ENCODE assay signal across 8 cellular contexts in genomic region chr1:1291611-1292441, GRCh38. TPM values are rescaled to one million over a fixed set of nuclear protein-coding genes. Genes with fewer than 3 reads are reported as not detected.
DNase-seq lines count a peak whose midpoint lies in the region; ATAC-seq, FAIRE-seq and TF ChIP-seq lines count a peak whose summit lies in the region.

No MANE protein-coding gene starts in this region.

- POLR2A ChIA-PET in OCI-LY7 (lab: Charles Lee), result no interaction called here

- no peak for ATAC-seq in GM19324 (IDR thresholded peaks at IDR 0.05; ENCODE audit: low FRiP score, unreplicated experiment)

- H3K27me3 ChIP-seq in fibroblast of lung (ENCODE audit: control insufficient read depth, insufficient read depth, low read length), result no peaks in the 10 kb centered on the region

- TF ChIP-seq CTCF in OCI-LY7 (conservative IDR thresholded peaks at IDR 0.05; ENCODE audit: low read length), result peak; percentile 85
- peak; percentile 37 to 57 for TF ChIP-seq CTCF in fibroblast of lung (conservative IDR thresholded peaks at IDR 0.05 in 1 of 2, IDR thresholded peaks at IDR 0.05 in 1 of 2; ENCODE audit: low read depth in 1 of 2, low read length in 2 of 2)

- H3K9me2 ChIP-seq in OCI-LY7 (ENCODE audit: insufficient read depth, low read length), result no peaks in the 10 kb centered on the region

- H3K4me1 ChIP-seq in OCI-LY7 (ENCODE audit: insufficient read depth, low read length, poor library complexity, severe bottlenecking) (no peaks in the 10 kb centered on the region), fibroblast of lung (ENCODE audit: control insufficient read depth, extremely low read depth, insufficient read depth, low read length) (no peaks in the 10 kb centered on the region)

- FAIRE-seq in HTR-8/SVneo (lab: Jason Lieb, UNC), result peak; percentile 66

- H3K79me2 ChIP-seq in OCI-LY7 (ENCODE audit: insufficient read depth, low read depth, low read length), result no peaks in the 10 kb centered on the region
- H3K79me2 ChIP-seq in fibroblast of lung (ENCODE audit: control insufficient read depth, insufficient read depth, low read length), result no peaks in the 10 kb centered on the region

- H4K20me1 ChIP-seq in OCI-LY7 (ENCODE audit: insufficient read depth, low read length), result no peaks in the 10 kb centered on the region
- no peaks in the 10 kb centered on the region for H4K20me1 ChIP-seq in fibroblast of lung (ENCODE audit: control insufficient read depth, extremely low read depth, insufficient read depth, low read length)

- no peak overlapping the region for H3K9ac ChIP-seq in fibroblast of lung (ENCODE audit: insufficient read depth, low read length)

- intact Hi-C loops in OCI-LY7 (cut with micrococcal nuclease; ENCODE audit: unreplicated experiment), result loop anchor here (2.0 kb wide), 2 partner anchors 169 to 259 kb away; no protein-coding TSS in a partner anchor

- no TSS peak for BruUV-seq in OCI-LY7 (replicated peaks; lab: Mats Ljungman, UMichigan)

- no peaks in the 10 kb centered on the region for H3K36me3 ChIP-seq in OCI-LY7 (ENCODE audit: insufficient read depth, low read length)
- H3K36me3 ChIP-seq in fibroblast of lung (ENCODE audit: control insufficient read depth, insufficient read depth, low read length), result peaks cover 23% of the 10 kb centered on the region

- DNase-seq in D341Med (ENCODE audit: low spot score), result peak; percentile 83
- no peak for DNase-seq in HTR-8/SVneo (ENCODE audit: insufficient read length, low spot score)
- peak; percentile 85 for DNase-seq in OCI-LY7 (ENCODE audit: low spot score)
- peak; percentile 69 for DNase-seq in activated T-cell treated with anti-CD3 and anti-CD28 coated beads, Interleukin-2, amount 50 U/mL, for 1 hour
- peak; percentile 59 to 61 for DNase-seq in fibroblast of lung (ENCODE audit: low read depth in 2 of 2)
- DNase-seq in occipital lobe (lab: John Stamatoyannopoulos, UW), result peak; percentile 32
- DNase-seq in dedifferentiated amniotic fluid mesenchymal stem cell (ENCODE audit: extremely low spot score), result no peak

- H2AFZ ChIP-seq in OCI-LY7 (ENCODE audit: low read length) (no peak overlapping the region), fibroblast of lung (ENCODE audit: low read length) (no peak overlapping the region)

- H3K9me3 ChIP-seq in OCI-LY7 (ENCODE audit: low read length) (no peaks in the 10 kb centered on the region), fibroblast of lung (ENCODE audit: control insufficient read depth, insufficient read depth, low read depth, low read length) (no peaks in the 10 kb centered on the region)

- H3K4me3 ChIP-seq in OCI-LY7 (ENCODE audit: low read depth, low read length, poor library complexity, severe bottlenecking) (no peak overlapping the region), fibroblast of lung (replicated peaks in 1 of 4; ENCODE audit: control extremely low read depth in 1 of 4, insufficient read depth in 1 of 4, low read depth in 3 of 4, low read length in 4 of 4) (no peak overlapping the region)

- CTCF ChIA-PET in OCI-LY7 (lab: Charles Lee; ENCODE audit: unreplicated experiment), result interaction anchor here (0.5 to 1.1 kb wide), 4 partner anchors 8 to 1125 kb away, joined by 3 to 5 read pairs (median 4); no protein-coding TSS in a partner anchor

- H3K4me2 ChIP-seq in OCI-LY7 (ENCODE audit: low read length) (no peak overlapping the region), fibroblast of lung (ENCODE audit: extremely low read depth, insufficient read depth, low read length) (no peak overlapping the region)

- H3K27ac ChIP-seq in OCI-LY7 (ENCODE audit: low read depth, low read length, poor library complexity, severe bottlenecking) (no peak overlapping the region), fibroblast of lung (ENCODE audit: insufficient read depth, low read length) (no peak overlapping the region)

RNA-seq across cellular contexts. Expression of gene SCNN1D, which starts 11.6 kb away (rescaled TPM):
- 3.9 and 6.2 TPM in 2 replicates for total RNA-seq in OCI-LY7 (2014; rRNA removed; shearing (Covaris generic))
- total RNA-seq in OCI-LY7 (2022) (11.3 and 12.7 TPM in 2 replicates), fibroblast of lung (1.0 and 2.5 TPM in 2 replicates), occipital lobe (2.2 TPM)
- polyA plus RNA-seq in fibroblast of lung, result 0.44 TPM in 2 replicates
- 1.1 and 1.3 TPM in 2 replicates for polyA plus RNA-seq in fibroblast of lung (2012)
- polyA minus RNA-seq in fibroblast of lung (ENCODE audit: low replicate concordance), result not detected in 2 replicates

RNA-seq across cellular contexts. Expression of gene ACAP3, which starts 15.9 kb away (rescaled TPM):
- total RNA-seq in OCI-LY7 (2014; rRNA removed; shearing (Covaris generic)), result 26.3 and 26.8 TPM in 2 replicates
- total RNA-seq in OCI-LY7 (2022), result 47.6 and 47.7 TPM in 2 replicates
- 34.7 and 50.9 TPM in 2 replicates for total RNA-seq in fibroblast of lung
- polyA plus RNA-seq in fibroblast of lung, result 15.3 and 15.7 TPM in 2 replicates
- polyA plus RNA-seq in fibroblast of lung (2012), result 24.4 and 30.2 TPM in 2 replicates
- 25.1 and 27.7 TPM in 2 replicates for polyA minus RNA-seq in fibroblast of lung (ENCODE audit: low replicate concordance)
- total RNA-seq in occipital lobe, result 51.3 TPM

RNA-seq across cellular contexts. Expression of gene PUSL1, which starts 16.6 kb away (rescaled TPM):
- total RNA-seq in OCI-LY7 (2014; rRNA removed; shearing (Covaris generic)), result 41.8 and 57.1 TPM in 2 replicates
- total RNA-seq in OCI-LY7 (2022) (31.3 and 32.2 TPM in 2 replicates), fibroblast of lung (12.7 and 13.1 TPM in 2 replicates), occipital lobe (8.0 TPM)
- polyA plus RNA-seq in fibroblast of lung, result 7.1 and 9.6 TPM in 2 replicates
- 13.6 and 21.6 TPM in 2 replicates for polyA plus RNA-seq in fibroblast of lung (2012)
- polyA minus RNA-seq in fibroblast of lung (ENCODE audit: low replicate concordance), result 14.7 and 16.3 TPM in 2 replicates

RNA-seq across cellular contexts. Expression of gene UBE2J2, which starts 18.2 kb away (rescaled TPM):
- 61.6 and 69.2 TPM in 2 replicates for total RNA-seq in OCI-LY7 (2014; rRNA removed; shearing (Covaris generic))
- total RNA-seq in OCI-LY7 (2022) (87.0 and 88.7 TPM in 2 replicates), fibroblast of lung (39.5 and 47.2 TPM in 2 replicates), occipital lobe (39.6 TPM)
- 32.3 and 50.9 TPM in 2 replicates for polyA plus RNA-seq in fibroblast of lung
- polyA plus RNA-seq in fibroblast of lung (2012), result 39.9 and 65.8 TPM in 2 replicates
- polyA minus RNA-seq in fibroblast of lung (ENCODE audit: low replicate concordance), result 13.4 and 17.9 TPM in 2 replicates

RNA-seq across cellular contexts. Expression of gene INTS11, which starts 32.6 kb away (rescaled TPM):
- total RNA-seq in OCI-LY7 (2014; rRNA removed; shearing (Covaris generic)), result 128 and 142 TPM in 2 replicates
- total RNA-seq in OCI-LY7 (2022), result 146 and 162 TPM in 2 replicates
- total RNA-seq in fibroblast of lung, result 46.2 and 69.2 TPM in 2 replicates
- 44.1 and 73.0 TPM in 2 replicates for polyA plus RNA-seq in fibroblast of lung
- polyA plus RNA-seq in fibroblast of lung (2012), result 67.0 and 92.9 TPM in 2 replicates
- 210 and 377 TPM in 2 replicates for polyA minus RNA-seq in fibroblast of lung (ENCODE audit: low replicate concordance)
- total RNA-seq in occipital lobe, result 28.2 TPM

Comparison
In these comparisons a context has a peak if more than half of its experiments do, and no peak if none do; other contexts are left out.
1. DNase-seq: peak in D341Med (single experiment), OCI-LY7 (single experiment), activated T-cell treated with anti-CD3 and anti-CD28 coated beads, Interleukin-2, amount 50 U/mL, for 1 hour (single experiment), fibroblast of lung (2 of 2) and occipital lobe (single experiment); none in HTR-8/SVneo (single experiment) and dedifferentiated amniotic fluid mesenchymal stem cell (single experiment).